ENCODE assay signal across 8 cellular contexts in the genomic region with DNA sequence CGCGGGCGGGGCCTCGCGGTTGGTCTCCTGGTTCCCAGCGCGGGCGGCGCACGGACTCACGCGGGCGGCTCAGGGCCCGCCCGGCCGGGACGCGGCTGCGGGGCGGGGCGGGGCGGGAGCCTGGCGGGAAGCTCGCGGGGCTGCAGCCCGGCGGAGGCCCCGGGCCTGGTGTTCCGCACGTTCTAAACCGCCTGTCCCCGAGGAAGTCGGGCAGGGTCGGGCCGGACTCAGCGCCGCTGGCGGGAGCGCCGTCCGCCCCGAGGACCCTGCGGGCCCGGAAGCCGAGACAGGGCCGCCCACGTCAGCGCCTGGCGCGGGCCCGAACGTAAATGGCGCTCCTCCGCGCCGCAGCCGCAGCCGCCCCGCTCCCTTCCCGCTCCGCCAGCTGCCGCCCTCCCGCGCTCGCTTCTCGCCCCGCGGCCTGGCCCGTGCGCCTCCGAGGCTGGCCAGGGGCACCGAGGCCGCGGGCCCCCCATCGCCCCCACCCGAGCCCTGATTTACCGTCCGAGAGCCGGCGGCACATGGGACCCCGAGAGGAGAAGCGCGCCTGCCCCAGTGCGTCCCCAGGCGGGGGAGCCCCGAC. TPM values are rescaled to one million over a fixed set of nuclear protein-coding genes. Genes with fewer than 3 reads are reported as not detected.
A peak's percentile ranks its signal among the peaks of the same experiment; 100 is the strongest.
DNase-seq lines count a peak whose midpoint lies in the region; ATAC-seq, FAIRE-seq and TF ChIP-seq lines count a peak whose summit lies in the region.

No MANE protein-coding gene starts in this region.

- in situ Hi-C loops in GM23248 (cut with MboI): no loop called here

- H3K9me3 ChIP-seq in GM23248 (ENCODE audit: low read depth): no peaks in the 10 kb centered on the region
- H3K9me3 ChIP-seq in right atrium auricular region: no peaks in the 10 kb centered on the region

- H3K4me3 Mint-ChIP-seq in T-cell: peak overlapping the region; percentile 84 to 92 (median 90)

- WGBS in GM23248 (ENCODE audit: low coverage in 1 of 2, low lambda C conversion rate in 2 of 2, missing lambda C conversion rate in 2 of 2), 2 experiments: 1% methylated on average over 48 to 50 of the region's 86 CpGs

- H3K9me3 Mint-ChIP-seq in T-cell: no peaks in the 10 kb centered on the region

- TF ChIP-seq CTCF in GM06990 (IDR thresholded peaks at IDR 0.05; ENCODE audit: insufficient read depth, low read length, poor library complexity, severe bottlenecking) (no peak), right atrium auricular region (IDR thresholded peaks at IDR 0.05) (no peak)

- no peaks in the 10 kb centered on the region for H3K27me3 Mint-ChIP-seq in T-cell

- H3K79me2 ChIP-seq in GM23248 (ENCODE audit: insufficient read depth): peaks cover 58% of the 10 kb centered on the region

- H3K27me3 ChIP-seq in GM06990 (replicated peaks; ENCODE audit: control insufficient read depth, insufficient read depth, low read length) (no peaks in the 10 kb centered on the region), GM23248 (replicated peaks; ENCODE audit: insufficient read depth) (no peaks in the 10 kb centered on the region), right atrium auricular region (no peaks in the 10 kb centered on the region)

- H3K4me2 ChIP-seq in GM23248 (ENCODE audit: unreplicated experiment): peak overlapping the region; percentile 89

- peak overlapping the region; percentile 91 to 95 for H3K27ac Mint-ChIP-seq in T-cell

- no peaks in the 10 kb centered on the region for H4K20me1 ChIP-seq in GM23248 (ENCODE audit: insufficient read depth)

- peak overlapping the region; percentile 86 for H3K27ac ChIP-seq in GM23248
- H3K27ac ChIP-seq in right atrium auricular region: peak overlapping the region; percentile 95 to 96

- H3K9me2 ChIP-seq in GM23248 (ENCODE audit: insufficient read depth): no peaks in the 10 kb centered on the region

- peak; percentile 92 for DNase-seq in GM06990 (ENCODE audit: extremely low read depth, insufficient read length)
- DNase-seq in GM23248: peak; percentile 97
- peak; percentile 80 for DNase-seq in LHCN-M2 (ENCODE audit: low read depth)
- peak; percentile 75 to 90 (median 83) for DNase-seq in T-cell
- DNase-seq in amniotic epithelial cell (ENCODE audit: low read depth): peak; percentile 81
- peak; percentile 77 for DNase-seq in right atrium auricular region (ENCODE audit: low spot score)
- peak; percentile 55 for DNase-seq in pulmonary artery endothelial cell (ENCODE audit: low read depth, low spot score)
- DNase-seq in urothelium cell line (ENCODE audit: low spot score): peak; percentile 87

- POLR2A ChIA-PET in T-cell (lab: Charles Lee): interaction anchor here (1.0 to 1.1 kb wide), 2 partner anchors 60 to 98 kb away, joined by 3 to 5 read pairs; partner anchors contain the start of gene UVSSA (in 1 of the 2)

- peak; percentile 73 to 77 (median 74) for ATAC-seq in T-cell (replicated peaks in 1 of 4)

- peaks cover 70 to 74% (median 72%) of the 10 kb centered on the region in 3 donors for H3K4me1 Mint-ChIP-seq in T-cell

- peak overlapping the region; percentile 84 for H2AFZ ChIP-seq in GM23248

- no peaks in the 10 kb centered on the region for H3K36me3 Mint-ChIP-seq in T-cell

- H3K4me1 ChIP-seq in GM23248 (ENCODE audit: insufficient read depth): peaks cover 13% of the 10 kb centered on the region; the same call in 1 of the 2 replicates
- peaks cover 0 to 53% of the 10 kb centered on the region in 2 donors for H3K4me1 ChIP-seq in right atrium auricular region

- H3K36me3 ChIP-seq in GM06990 (ENCODE audit: control insufficient read depth, insufficient read depth, low read length) (no peaks in the 10 kb centered on the region; the same call in none of the 2 replicates), GM23248 (ENCODE audit: low read depth) (no peaks in the 10 kb centered on the region), right atrium auricular region (no peaks in the 10 kb centered on the region)

- H3K4me3 ChIP-seq in GM06990 (replicated peaks; ENCODE audit: low read depth, low read length): peak overlapping the region; percentile 72
- peak overlapping the region; percentile 79 for H3K4me3 ChIP-seq in GM23248
- peak overlapping the region; percentile 63 to 76 for H3K4me3 ChIP-seq in right atrium auricular region

- 0 out of 2 replicates have a peak, but pooled peaks cover under 1% of the 10 kb centered on the region for H3F3A ChIP-seq in GM23248 (ENCODE audit: insufficient read depth)

- CTCF ChIA-PET in T-cell (lab: Charles Lee): interaction anchor here (0.6 to 3.1 kb wide), 6 partner anchors 19 to 98 kb away, joined by 3 to 13 read pairs (median 3); partner anchors contain the start of gene UVSSA (in 1 of the 2)

- peak overlapping the region; percentile 90 for H3K9ac ChIP-seq in GM23248

- FAIRE-seq in urothelium cell line (lab: Jason Lieb, UNC): no peak

RNA-seq across cellular contexts. Expression of gene CTBP1, which starts 0.3 kb away (rescaled TPM):
- 160 and 270 TPM in 2 replicates for total RNA-seq in GM23248 (2014; rRNA removed; shearing (Covaris generic))
- polyA plus RNA-seq in GM23248 (2016; fragmentation: Nextera tagmentation; extraction: Ambion mirVana): 40.1 and 44.6 TPM in 2 replicates
- total RNA-seq in LHCN-M2 (2014; rRNA removed) (210 and 215 TPM in 2 replicates), T-cell (100 to 1,000 TPM; 185 to 232 (median 207) TPM), right atrium auricular region (100 to 1,000 TPM; 104 to 140 TPM), pulmonary artery endothelial cell (249 and 279 TPM in 2 replicates)
- 135 TPM for polyA plus RNA-seq in LHCN-M2 (2012)

RNA-seq across cellular contexts. Expression of gene MAEA, which starts 40.5 kb away (rescaled TPM):
- total RNA-seq in GM23248 (2014; rRNA removed; shearing (Covaris generic)): 53.4 and 85.0 TPM in 2 replicates
- 57.3 and 61.6 TPM in 2 replicates for polyA plus RNA-seq in GM23248 (2016; fragmentation: Nextera tagmentation; extraction: Ambion mirVana)
- total RNA-seq in LHCN-M2 (2014; rRNA removed): 93.6 and 94.1 TPM in 2 replicates
- polyA plus RNA-seq in LHCN-M2 (2012): 61.5 TPM
- total RNA-seq in T-cell: 100 to 1,000 TPM in 2 of 5 donors, 10 to 100 TPM in 3; 62.3 to 114 (median 87.2) TPM
- total RNA-seq in right atrium auricular region: 10 to 100 TPM; 46.0 to 51.7 TPM
- total RNA-seq in pulmonary artery endothelial cell: 54.7 and 57.1 TPM in 2 replicates

Comparison
In these comparisons a context has a peak if more than half of its experiments do, and no peak if none do; other contexts are left out.
1. Peak in every context shown above with its lines: DNase-seq, ATAC-seq, H3K4me3 ChIP-seq and H3K27ac ChIP-seq.